Comparison of ENCODE assay signal across 15 cellular contexts in the genomic region with DNA sequence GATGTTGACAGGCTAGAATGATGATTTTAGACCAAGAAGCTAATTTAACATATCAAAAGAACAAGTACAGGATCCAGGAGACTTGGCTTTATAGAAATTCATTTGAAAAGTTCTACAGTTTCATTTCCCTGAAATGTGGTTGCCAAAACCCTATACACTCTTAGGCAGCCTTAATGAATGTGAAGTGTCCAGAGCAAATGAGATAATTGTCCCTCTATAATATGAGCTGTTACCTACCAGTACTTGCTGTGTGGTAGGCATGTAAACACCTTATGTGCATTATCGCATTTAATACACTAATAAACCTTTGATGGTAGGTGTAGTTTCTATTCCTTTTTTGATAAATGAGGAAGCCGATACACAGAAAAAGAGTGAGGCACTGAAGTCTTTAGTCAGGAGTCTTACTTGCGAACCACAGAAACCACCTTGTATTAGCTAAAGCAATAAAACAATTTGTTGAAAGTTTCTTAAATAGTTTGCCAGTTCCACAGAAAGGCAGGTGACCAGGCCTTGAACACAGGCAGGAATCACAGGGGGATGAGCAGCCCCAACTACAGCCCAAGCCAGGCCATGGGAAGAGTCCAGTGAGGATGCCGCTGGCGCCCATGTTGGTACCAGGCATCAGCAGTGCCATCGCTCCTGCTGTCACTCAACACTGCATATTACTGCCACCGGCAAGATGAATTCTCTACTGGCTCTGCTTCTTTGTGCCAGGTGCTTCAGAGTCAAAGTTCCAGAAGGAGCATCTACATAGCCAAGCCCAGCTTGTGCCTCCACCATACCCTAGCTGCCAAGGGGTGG.
DNase-seq lines count a peak whose midpoint lies in the region; ATAC-seq lines count a peak whose summit lies in the region.
"Had no signal": no experiment of that assay in that cellular context is flagged by ENCODE, and none has a peak within 500 bp of the region (broad histone marks: within the 10 kb centered on the region; RNA-seq: fewer than 3 reads in every experiment).

No MANE protein-coding gene starts in this region.

- H3K36me3 ChIP-seq in neuronal stem cell (replicated peaks in 1 of 2; ENCODE audit: control insufficient read depth in 2 of 2, insufficient read depth in 2 of 2, low read length in 2 of 2), result peaks cover 10 to 46% of the 10 kb centered on the region in 2 donors

- H2BK12ac ChIP-seq in neuronal stem cell (ENCODE audit: low read length), result no peak overlapping the region

- no peaks in the 10 kb centered on the region for H3K79me1 ChIP-seq in neuronal stem cell (ENCODE audit: low read depth, low read length)

- no peaks in the 10 kb centered on the region for H3K27me3 ChIP-seq in neuronal stem cell (ENCODE audit: control insufficient read depth in 3 of 3, insufficient read depth in 3 of 3, low read depth in 1 of 3, low read length in 3 of 3)
- H3K27me3 ChIP-seq: thyroid gland had no signal

- H3K4me1 Mint-ChIP-seq in memory B cell, result peaks cover 41% of the 10 kb centered on the region
- H3K4me1 Mint-ChIP-seq: brain had no signal

- DNase-seq in memory B cell (ENCODE audit: low spot score in 2 of 2) (peak in 1 of 2 donors; percentile 52), retina (no peak), DMS 273 (lab: John Stamatoyannopoulos, UW; ENCODE audit: unreplicated experiment) (no peak), neuronal stem cell (ENCODE audit: low spot score) (no peak), islet precursor cell (no peak)
- DNase-seq: CD4-positive, CD25-positive, alpha-beta regulatory T cell; hippocampal formation; thyroid gland; WERI-Rb-1 had no signal

- H3K14ac ChIP-seq in neuronal stem cell (ENCODE audit: low read length), result no peak overlapping the region

- H3K9ac ChIP-seq in neuronal stem cell (ENCODE audit: low read depth, low read length, poor library complexity), result no peak overlapping the region

- H2BK15ac ChIP-seq in neuronal stem cell (ENCODE audit: low read length), result no peak overlapping the region

- WGBS in neuronal stem cell (ENCODE audit: extremely low coverage in 2 of 2, insufficient read length in 2 of 2, insufficient replicate concordance in 1 of 2), 2 donors, result no CpG with 5 or more reads among the region's 7 CpGs

- no peak overlapping the region for H4K91ac ChIP-seq in neuronal stem cell (ENCODE audit: low read depth, low read length, poor library complexity)

- no peaks in the 10 kb centered on the region for H3K9me3 ChIP-seq in neuronal stem cell (replicated peaks in 1 of 2; ENCODE audit: control insufficient read depth in 2 of 2, insufficient read depth in 1 of 2, low read depth in 1 of 2, low read length in 2 of 2)
- H3K9me3 ChIP-seq: HAP-1, thyroid gland had no signal

- no peak overlapping the region for H2BK5ac ChIP-seq in neuronal stem cell (ENCODE audit: low read length)

- no peak overlapping the region for H3K4ac ChIP-seq in neuronal stem cell (ENCODE audit: low read length)

- no peak overlapping the region for H3K4me2 ChIP-seq in neuronal stem cell (ENCODE audit: insufficient read depth, low read length, poor library complexity, severe bottlenecking)

- H3K36me3 Mint-ChIP-seq in memory B cell, result peaks cover 37% of the 10 kb centered on the region

- peak; percentile 59 for ATAC-seq in GM18867 (IDR thresholded peaks at IDR 0.05; ENCODE audit: unreplicated experiment)
- peak; percentile 71 for ATAC-seq in GM21576 (IDR thresholded peaks at IDR 0.05; ENCODE audit: unreplicated experiment)
- peak; percentile 64 for ATAC-seq in HG03571 (IDR thresholded peaks at IDR 0.05; ENCODE audit: unreplicated experiment)
- ATAC-seq in memory B cell (ENCODE audit: low read depth), result peak; percentile 75
- ATAC-seq: Panc1 had no signal

- H3K9me3 Mint-ChIP-seq in memory B cell, result no peaks in the 10 kb centered on the region
- H3K9me3 Mint-ChIP-seq: CD4-positive, CD25-positive, alpha-beta regulatory T cell had no signal

- no peak overlapping the region for H3K4me3 ChIP-seq in neuronal stem cell (ENCODE audit: low read length in 2 of 2)
- H3K4me3 ChIP-seq: HAP-1, thyroid gland had no signal

- no peak overlapping the region for H2BK120ac ChIP-seq in neuronal stem cell (ENCODE audit: low read depth, low read length)

- H3K27ac ChIP-seq in neuronal stem cell (replicated peaks; ENCODE audit: low read length), result no peak overlapping the region
- H3K27ac ChIP-seq: WERI-Rb-1 had no signal

- no peak overlapping the region for H3K18ac ChIP-seq in neuronal stem cell (ENCODE audit: low read length)

- no peak overlapping the region for H2AK5ac ChIP-seq in neuronal stem cell (ENCODE audit: low read depth, low read length)

- H4K8ac ChIP-seq in neuronal stem cell (ENCODE audit: low read depth, low read length), result no peak overlapping the region

- peaks cover 0 to 5% of the 10 kb centered on the region in 2 donors for H3K4me1 ChIP-seq in neuronal stem cell (ENCODE audit: control insufficient read depth in 2 of 2, insufficient read depth in 1 of 2, low read depth in 1 of 2, low read length in 2 of 2)

- H3K27ac Mint-ChIP-seq in memory B cell, result peak overlapping the region; percentile 92
- H3K27ac Mint-ChIP-seq: brain had no signal

- H3K27me3 Mint-ChIP-seq in memory B cell, result no peaks in the 10 kb centered on the region
- H3K27me3 Mint-ChIP-seq: CD4-positive, CD25-positive, alpha-beta regulatory T cell had no signal

- H3K4me3 Mint-ChIP-seq in memory B cell, result peak overlapping the region; percentile 54
- H3K4me3 Mint-ChIP-seq: brain; CD4-positive, CD25-positive, alpha-beta regulatory T cell had no signal

- no peak overlapping the region for H2AFZ ChIP-seq in neuronal stem cell (ENCODE audit: low read length)

- no peak overlapping the region for H3K23ac ChIP-seq in neuronal stem cell (ENCODE audit: low read depth, low read length, poor library complexity)
